In genomic region chr9:87233916-87234455, GRCh38 we compare ENCODE assay signal across 26 cellular contexts.
"Had no signal": no experiment of that assay in that cellular context is flagged by ENCODE, and none has a peak within 500 bp of the region (broad histone marks: within the 10 kb centered on the region; RNA-seq: fewer than 3 reads in every experiment).

No MANE protein-coding gene starts in this region.

- H3K27me3 Mint-ChIP-seq: activated CD4-positive, alpha-beta memory T cell treated with anti-CD3 and anti-CD28 coated beads, Interleukin-2, amount 10 ng/mL, durations not matched to agents 7 days and 5 days had no signal

- H3K27ac Mint-ChIP-seq: activated CD4-positive, alpha-beta memory T cell treated with anti-CD3 and anti-CD28 coated beads, Interleukin-2, amount 10 ng/mL, durations not matched to agents 7 days and 5 days; activated CD4-positive, alpha-beta T cell treated with anti-CD3 and anti-CD28 coated beads, Interleukin-2, amount 10 ng/mL, durations not matched to agents 24 days and 14 days; activated naive CD8-positive, alpha-beta T cell treated with anti-CD3 and anti-CD28 coated beads, Interleukin-2, amount 50 U/mL, for 24 hours; effector memory CD8-positive, alpha-beta T cell; natural killer cell had no signal

- H3K4me1 ChIP-seq: lower lobe of right lung, pancreas, sigmoid colon, spleen, upper lobe of left lung had no signal

- H3K36me3 ChIP-seq: lower lobe of right lung, neutrophil, pancreas, sigmoid colon, spleen, thoracic aorta, upper lobe of left lung had no signal

- H3K4me3 ChIP-seq: lower lobe of right lung, pancreas, sigmoid colon, SK-N-MC, spleen, thoracic aorta, upper lobe of left lung had no signal

- H3K36me3 Mint-ChIP-seq: brain, natural killer cell had no signal

- H3K27me3 ChIP-seq: neutrophil, pancreas, sigmoid colon, spleen had no signal

- H3K4me1 Mint-ChIP-seq: activated CD4-positive, alpha-beta memory T cell treated with anti-CD3 and anti-CD28 coated beads, Interleukin-2, amount 10 ng/mL, durations not matched to agents 7 days and 5 days; activated CD4-positive, alpha-beta T cell treated with anti-CD3 and anti-CD28 coated beads, Interleukin-2, amount 10 ng/mL, durations not matched to agents 24 days and 14 days; activated naive CD8-positive, alpha-beta T cell treated with anti-CD3 and anti-CD28 coated beads, Interleukin-2, amount 50 U/mL, for 24 hours; natural killer cell had no signal

- H3K9me3 Mint-ChIP-seq: activated CD4-positive, alpha-beta memory T cell treated with anti-CD3 and anti-CD28 coated beads, Interleukin-2, amount 10 ng/mL, durations not matched to agents 7 days and 5 days; activated CD4-positive, alpha-beta T cell treated with anti-CD3 and anti-CD28 coated beads, Interleukin-2, amount 10 ng/mL, durations not matched to agents 24 days and 14 days; activated naive CD8-positive, alpha-beta T cell treated with anti-CD3 and anti-CD28 coated beads, Interleukin-2, amount 50 U/mL, for 24 hours; effector memory CD8-positive, alpha-beta T cell had no signal

- H3K9me3 ChIP-seq: lower lobe of right lung, neutrophil, pancreas, sigmoid colon, spleen, thoracic aorta, upper lobe of left lung had no signal

- H3K4me3 Mint-ChIP-seq: activated CD4-positive, alpha-beta memory T cell treated with anti-CD3 and anti-CD28 coated beads, Interleukin-2, amount 10 ng/mL, durations not matched to agents 7 days and 5 days; activated CD4-positive, alpha-beta T cell treated with anti-CD3 and anti-CD28 coated beads, Interleukin-2, amount 10 ng/mL, durations not matched to agents 24 days and 14 days; activated naive CD8-positive, alpha-beta T cell treated with anti-CD3 and anti-CD28 coated beads, Interleukin-2, amount 50 U/mL, for 24 hours; brain; effector memory CD8-positive, alpha-beta T cell; natural killer cell had no signal

- DNase-seq: activated CD4-positive, alpha-beta memory T cell treated with anti-CD3 and anti-CD28 coated beads, Interleukin-2, amount 10 ng/mL, durations not matched to agents 7 days and 5 days; activated CD4-positive, alpha-beta T cell treated with anti-CD3 and anti-CD28 coated beads, Interleukin-2, amount 10 ng/mL, durations not matched to agents 24 days and 14 days; activated effector memory CD4-positive, alpha-beta T cell treated with anti-CD3 and anti-CD28 coated beads, Interleukin-2, amount 50 U/mL, for 16 hours; activated naive CD4-positive, alpha-beta T cell treated with anti-CD3 and anti-CD28 coated beads, Interleukin-2, amount 50 U/mL, for 16 hours; activated naive CD8-positive, alpha-beta T cell treated with anti-CD3 and anti-CD28 coated beads, Interleukin-2, amount 50 U/mL, for 24 hours; anterior cingulate cortex; central memory CD4-positive, alpha-beta T cell; effector memory CD8-positive, alpha-beta T cell; head of caudate nucleus; islet precursor cell; left cardiac atrium; lower lobe of right lung; natural killer cell; pancreas; sigmoid colon; spleen; stimulated activated CD4-positive, alpha-beta T cell treated with anti-CD3 and anti-CD28 coated beads, Interleukin-4, amount 100 ng/mL, for 24 hours; stimulated activated naive CD4-positive, alpha-beta T cell treated with Interleukin-2 at 50 U/mL for 16 hours; upper lobe of left lung had no signal

- H3K27ac ChIP-seq: lower lobe of right lung, neutrophil, pancreas, sigmoid colon, SK-N-MC, spleen, thoracic aorta, upper lobe of left lung, VCaP had no signal

- ATAC-seq: activated CD4-positive, CD25-positive, alpha-beta regulatory T cell treated with anti-CD3 and anti-CD28 coated beads, Interleukin-2, amount 50 U/mL, for 24 hours; activated naive CD8-positive, alpha-beta T cell treated with anti-CD3 and anti-CD28 coated beads, Interleukin-2, amount 50 U/mL, for 24 hours; effector memory CD8-positive, alpha-beta T cell; esophagus mucosa; lower lobe of right lung; natural killer cell; pancreas had no signal
